ENCODE assay signal across 37 cellular contexts in the genomic region with DNA sequence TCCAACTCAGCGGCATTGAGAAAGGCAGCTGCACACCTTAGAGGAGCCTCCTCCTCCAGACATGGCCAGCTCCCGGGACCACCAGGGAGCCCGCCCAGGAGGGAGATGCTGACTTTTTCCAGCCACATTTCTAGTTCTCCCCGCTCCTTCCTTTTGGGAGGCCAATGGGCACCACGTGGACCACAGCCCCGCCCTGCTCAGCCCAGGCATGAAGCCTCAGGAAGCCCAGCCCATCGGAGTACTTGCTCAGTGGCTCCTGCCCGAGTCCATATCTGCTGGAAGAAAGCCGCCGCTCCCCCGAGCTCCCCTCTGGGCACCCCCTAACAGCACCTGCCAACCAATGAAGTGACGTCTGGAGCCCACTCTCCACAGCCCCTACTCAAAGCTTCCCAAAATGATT. TPM values are rescaled to one million over a fixed set of nuclear protein-coding genes. Genes with fewer than 3 reads are reported as not detected.
"Had no signal": no experiment of that assay in that cellular context is flagged by ENCODE, and none has a peak within 500 bp of the region (broad histone marks: within the 10 kb centered on the region; RNA-seq: fewer than 3 reads in every experiment).

No MANE protein-coding gene starts in this region.

- FAIRE-seq: endometrium, endothelial cell of umbilical vein had no signal

- H3K27me3 ChIP-seq: ascending aorta, breast epithelium, cardiac muscle cell, colonic mucosa, gastroesophageal sphincter had no signal

- ATAC-seq: activated CD4-positive, alpha-beta T cell treated with anti-CD3 and anti-CD28 coated beads for 36 hours; activated CD8-positive, alpha-beta memory T cell treated with anti-CD3 and anti-CD28 coated beads, Interleukin-2, amount 10 ng/mL, durations not matched to agents 7 days and 5 days; activated CD8-positive, alpha-beta T cell treated with anti-CD3 and anti-CD28 coated beads, Interleukin-2, amount 10 ng/mL, durations not matched to agents 7 days and 5 days; activated naive CD4-positive, alpha-beta T cell treated with anti-CD3 and anti-CD28 coated beads, Interleukin-2, amount 50 U/mL, for 72 hours; activated T-cell treated with anti-CD3 and anti-CD28 coated beads, Interleukin-2, amount 50 U/mL, for 72 hours; gastroesophageal sphincter had no signal

- H3K4me3 ChIP-seq: ascending aorta, breast epithelium, cardiac muscle cell, colonic mucosa, esophagus squamous epithelium, gastroesophageal sphincter had no signal

- H3K36me3 ChIP-seq: ascending aorta, breast epithelium, cardiac muscle cell, colonic mucosa, esophagus squamous epithelium, gastroesophageal sphincter had no signal

- H3K4me1 ChIP-seq: ascending aorta, breast epithelium, colonic mucosa, gastroesophageal sphincter had no signal

- H3K9me3 ChIP-seq: ascending aorta, colonic mucosa had no signal

- DNase-seq: activated CD4-positive, alpha-beta memory T cell treated with anti-CD3 and anti-CD28 coated beads for 36 hours; activated CD4-positive, alpha-beta T cell treated with anti-CD3 and anti-CD28 coated beads for 36 hours; activated CD4-positive, alpha-beta T cell treated with anti-CD3 and anti-CD28 coated beads, Interleukin-2, amount 10 ng/mL, durations not matched to agents 24 days and 14 days; activated CD4-positive, CD25-positive, alpha-beta regulatory T cell; activated CD4-positive, CD25-positive, alpha-beta regulatory T cell treated with anti-CD3 and anti-CD28 coated beads, Interleukin-2, amount 50 U/mL, for 72 hours; activated CD8-positive, alpha-beta memory T cell treated with anti-CD3 and anti-CD28 coated beads, Interleukin-2, amount 10 ng/mL, durations not matched to agents 7 days and 5 days; activated CD8-positive, alpha-beta memory T cell treated with anti-CD3 and anti-CD28 coated beads, Interleukin-2, amount 50 U/mL, for 4 hours; activated CD8-positive, alpha-beta T cell treated with anti-CD3 and anti-CD28 coated beads, Interleukin-2, amount 10 ng/mL, durations not matched to agents 7 days and 5 days; activated gamma-delta T cell; activated naive CD4-positive, alpha-beta T cell; activated naive CD4-positive, alpha-beta T cell treated with anti-CD3 and anti-CD28 coated beads, Interleukin-2, amount 10 ng/mL, durations not matched to agents 7 days and 5 days; activated naive CD8-positive, alpha-beta T cell treated with anti-CD3 and anti-CD28 coated beads, Interleukin-2, amount 10 ng/mL, durations not matched to agents 7 days and 5 days; activated T-cell treated with anti-CD3 and anti-CD28 coated beads for 4 hours; activated T-cell treated with anti-CD3 and anti-CD28 coated beads, Interleukin-2, amount 50 U/mL, for 24 hours; activated T-cell treated with anti-CD3 and anti-CD28 coated beads, Interleukin-2, amount 50 U/mL, for 72 hours; central memory CD4-positive, alpha-beta T cell; cerebellar nuclear complex; colonic mucosa; effector CD8-positive, alpha-beta T cell; esophagus squamous epithelium; foreskin melanocyte; T-helper 2 cell had no signal

- H3K27ac ChIP-seq: ascending aorta, breast epithelium, cardiac muscle cell, colonic mucosa, epithelial cell of prostate, esophagus squamous epithelium, gastroesophageal sphincter had no signal

RNA-seq across cellular contexts. Expression of a gene that starts 52.4 kb away (rescaled TPM):
- total RNA-seq: activated CD4-positive, alpha-beta memory T cell treated with anti-CD3 and anti-CD28 coated beads for 36 hours; activated CD4-positive, alpha-beta T cell treated with anti-CD3 and anti-CD28 coated beads for 36 hours; activated CD4-positive, alpha-beta T cell treated with anti-CD3 and anti-CD28 coated beads, Interleukin-2, amount 10 ng/mL, durations not matched to agents 24 days and 14 days; activated CD8-positive, alpha-beta memory T cell treated with anti-CD3 and anti-CD28 coated beads for 36 hours; activated CD8-positive, alpha-beta memory T cell treated with anti-CD3 and anti-CD28 coated beads, Interleukin-2, amount 10 ng/mL, durations not matched to agents 7 days and 5 days; activated CD8-positive, alpha-beta T cell treated with anti-CD3 and anti-CD28 coated beads, Interleukin-2, amount 10 ng/mL, durations not matched to agents 7 days and 5 days; activated naive CD4-positive, alpha-beta T cell treated with anti-CD3 and anti-CD28 coated beads, Interleukin-2, amount 50 U/mL, for 72 hours; activated naive CD8-positive, alpha-beta T cell treated with anti-CD3 and anti-CD28 coated beads, Interleukin-2, amount 10 ng/mL, durations not matched to agents 7 days and 5 days; activated T-cell treated with anti-CD3 and anti-CD28 coated beads, Interleukin-2, amount 50 U/mL, for 72 hours; ascending aorta; breast epithelium; cardiac muscle cell; colonic mucosa; dermis microvascular lymphatic vessel endothelial cell; endothelial cell of umbilical vein; esophagus squamous epithelium; fibroblast of lung; fibroblast of villous mesenchyme; gastroesophageal sphincter; glomerular endothelial cell; T-helper 1 cell treated with Interleukin-12 subunit alpha and Interleukin-12 subunit beta and Interleukin-4 antibody, amounts not matched to agents 30 ng/mL and 1 ng/mL, for 36 hours had no signal
- polyA plus RNA-seq: cardiac muscle cell, endothelial cell of umbilical vein, esophagus, fibroblast of lung had no signal
